ENCODE assay signal across 9 cellular contexts in genomic region chr1:15950302-15950701, GRCh38. TPM values are rescaled to one million over a fixed set of nuclear protein-coding genes. Genes with fewer than 3 reads are reported as not detected.
DNase-seq lines count a peak whose midpoint lies in the region; ATAC-seq and TF ChIP-seq lines count a peak whose summit lies in the region.
"Had no signal": no experiment of that assay in that cellular context is flagged by ENCODE, and none has a peak within 500 bp of the region (broad histone marks: within the 10 kb centered on the region; RNA-seq: fewer than 3 reads in every experiment).

No MANE protein-coding gene starts in this region.

- CTCF ChIA-PET in A673 (lab: Charles Lee), result no interaction called here
- CTCF ChIA-PET in activated B cell treated with CpG ODN at 0.5 μM for 24 hours (lab: Charles Lee), result interaction anchor here (1.5 to 4.6 kb wide), 4 partner anchors 12 to 135 kb away, joined by 3 to 22 read pairs (median 7); partner anchors contain the start of gene ZBTB17

- H3K9me3 Mint-ChIP-seq in activated B cell treated with CpG ODN at 0.5 μM for 24 hours, result no peaks in the 10 kb centered on the region

- POLR2A ChIA-PET in A673 (lab: Charles Lee; ENCODE audit: low non-redundant PET) (no interaction called here), activated B cell treated with CpG ODN at 0.5 μM for 24 hours (lab: Charles Lee) (interaction anchor here (0.6 to 8.3 kb wide), 9 partner anchors 9 to 106 kb away, joined by 3 to 94 read pairs (median 5); partner anchors contain the start of gene ZBTB17)

- H3K4me1 Mint-ChIP-seq in activated B cell treated with CpG ODN at 0.5 μM for 24 hours, result peaks cover 73% of the 10 kb centered on the region

- H3K27me3 Mint-ChIP-seq in activated B cell treated with CpG ODN at 0.5 μM for 24 hours, result no peaks in the 10 kb centered on the region

- no TSS peak for BruUV-seq in A673 (replicated peaks; lab: Mats Ljungman, UMichigan)

- H3K4me1 ChIP-seq in A673 (ENCODE audit: insufficient read depth, low read length, poor library complexity, severe bottlenecking) (peaks cover 62% of the 10 kb centered on the region), colonic mucosa (peaks cover 7% of the 10 kb centered on the region), gastrocnemius medialis (peaks cover 58% of the 10 kb centered on the region in 2 donors)

- peak overlapping the region; percentile 44 for H3K4me3 Mint-ChIP-seq in activated B cell treated with CpG ODN at 0.5 μM for 24 hours

- H3K27ac ChIP-seq in A673 (ENCODE audit: low read depth, low read length, poor library complexity, severe bottlenecking) (peak overlapping the region; percentile 57), colonic mucosa (peak overlapping the region; percentile 69), gastrocnemius medialis (peak overlapping the region; percentile 84 to 87 (median 85))

- H3K4me3 ChIP-seq in A673 (ENCODE audit: low read depth, low read length, poor library complexity, severe bottlenecking) (no peak overlapping the region), colonic mucosa (no peak overlapping the region), gastrocnemius medialis (no peak overlapping the region)
- H3K4me3 ChIP-seq: mucosa of descending colon had no signal

- H3K36me3 ChIP-seq in A673 (ENCODE audit: insufficient read depth, low read length, poor library complexity, severe bottlenecking) (peaks cover 24% of the 10 kb centered on the region), colonic mucosa (peaks cover 5% of the 10 kb centered on the region), gastrocnemius medialis (peaks cover 0 to 20% of the 10 kb centered on the region in 2 donors)

- peak overlapping the region; percentile 89 for H3K27ac Mint-ChIP-seq in activated B cell treated with CpG ODN at 0.5 μM for 24 hours

- H3K9me3 ChIP-seq in A673 (ENCODE audit: low read depth, low read length, poor library complexity, severe bottlenecking) (no peaks in the 10 kb centered on the region), colonic mucosa (no peaks in the 10 kb centered on the region), gastrocnemius medialis (no peaks in the 10 kb centered on the region)
- H3K9me3 ChIP-seq: mucosa of descending colon had no signal

- H3K27me3 ChIP-seq in A673 (replicated peaks; ENCODE audit: insufficient read depth, low read depth, low read length, poor library complexity) (no peaks in the 10 kb centered on the region), colonic mucosa (no peaks in the 10 kb centered on the region), gastrocnemius medialis (no peaks in the 10 kb centered on the region)

- ATAC-seq in activated B cell treated with CpG ODN at 0.5 μM for 24 hours (ENCODE audit: low read depth) (no peak), gastrocnemius medialis (no peak), HG03095 (IDR thresholded peaks at IDR 0.05; ENCODE audit: unreplicated experiment) (no peak)

- TF ChIP-seq CTCF in A673 (conservative IDR thresholded peaks at IDR 0.05; ENCODE audit: low read depth, low read length) (no peak), activated B cell treated with CpG ODN at 0.5 μM for 24 hours (IDR thresholded peaks at IDR 0.05) (no peak), colonic mucosa (IDR thresholded peaks at IDR 0.05) (no peak), gastrocnemius medialis (IDR thresholded peaks at IDR 0.05 in 4 of 5, conservative IDR thresholded peaks at IDR 0.05 in 1 of 5) (no peak)

- intact Hi-C loops in A673 (cut with micrococcal nuclease; ENCODE audit: unreplicated experiment), result no loop called here
- intact Hi-C loops in activated B cell treated with CpG ODN at 0.5 μM for 24 hours (cut with micrococcal nuclease), result loop anchor here (10.0 kb wide), 1 partner anchor 104 kb away; no protein-coding TSS in a partner anchor
- intact Hi-C loops in colonic mucosa (cut with DNase I), result no loop called here
- intact Hi-C loops in gastrocnemius medialis (cut with DNase I; ENCODE audit: low total_unique reads), result loop anchor here (2.0 kb wide), 1 partner anchor 24 kb away; no protein-coding TSS in a partner anchor

- peak overlapping the region; percentile 29 to 48 for H3K9ac ChIP-seq in colonic mucosa (ENCODE audit: low read depth in 2 of 2, low read length in 2 of 2)

- no peak for TF ChIP-seq POLR2A in gastrocnemius medialis (IDR thresholded peaks at IDR 0.05)

- DNase-seq in A673 (ENCODE audit: low spot score) (no peak), activated B cell treated with CpG ODN at 0.5 μM for 24 hours (no peak), colonic mucosa (no peak), gastrocnemius medialis (no peak), iPS-NIHi11 (ENCODE audit: low spot score) (no peak), DMS53 (lab: John Stamatoyannopoulos, UW) (no peak), AG20443 (ENCODE audit: low spot score) (no peak)

- H3K36me3 Mint-ChIP-seq in activated B cell treated with CpG ODN at 0.5 μM for 24 hours (ENCODE audit: low read depth), result peaks cover 63% of the 10 kb centered on the region

- in situ Hi-C loops in gastrocnemius medialis (cut with MboI; ENCODE audit: low sequenced_read_pairs in 4 of 4), result loop anchor here in 1 of 4 donors (25.0 kb wide), 1 partner anchor 138 kb away; the partner anchor contains the start of gene UQCRHL

RNA-seq across cellular contexts. Expression of gene ZBTB17, which starts 25.6 kb away (rescaled TPM):
- total RNA-seq in A673 (2021) (50.1 and 50.3 TPM in 2 replicates), activated B cell treated with CpG ODN at 0.5 μM for 24 hours (109 and 121 TPM in 2 replicates), colonic mucosa (10 to 100 TPM; 24.9 to 36.3 TPM), gastrocnemius medialis (10 to 100 TPM; 25.9 to 44.1 (median 31.5) TPM)

RNA-seq across cellular contexts. Expression of gene SRARP, which starts 53.7 kb away (rescaled TPM):
- not detected in 2 replicates for total RNA-seq in A673 (2021)
- total RNA-seq in activated B cell treated with CpG ODN at 0.5 μM for 24 hours, result 0.07 TPM in 1 of 2 replicates, not detected in the other
- total RNA-seq in colonic mucosa, result not detected
- under 1 TPM in 2 of 4 donors, not detected in 2; 0.10 to 0.19 TPM for total RNA-seq in gastrocnemius medialis
- total RNA-seq: mucosa of descending colon had no signal

Comparison
In these comparisons a context has a peak if more than half of its experiments do, and no peak if none do; other contexts are left out.
1. intact Hi-C loops: an anchor here in activated B cell treated with CpG ODN at 0.5 μM for 24 hours (10.0 kb wide) and gastrocnemius medialis (2.0 kb wide); none called in A673 and colonic mucosa.